ENCODE assay signal across 12 cellular contexts in genomic region chr13:41459754-41460111, GRCh38. TPM values are rescaled to one million over a fixed set of nuclear protein-coding genes. Genes with fewer than 3 reads are reported as not detected.
DNase-seq lines count a peak whose midpoint lies in the region; ATAC-seq and TF ChIP-seq lines count a peak whose summit lies in the region.
"Had no signal": no experiment of that assay in that cellular context is flagged by ENCODE, and none has a peak within 500 bp of the region (broad histone marks: within the 10 kb centered on the region; RNA-seq: fewer than 3 reads in every experiment).

No MANE protein-coding gene starts in this region.

- H3K4me2 ChIP-seq in DOHH2 (ENCODE audit: low read length): peak overlapping the region; percentile 94
- H3K4me2 ChIP-seq in mesendoderm (ENCODE audit: low read length): no peak overlapping the region

- no peak for TF ChIP-seq CTCF in DOHH2 (IDR thresholded peaks at IDR 0.05; ENCODE audit: low read depth, low read length, poor library complexity, severe bottlenecking)
- TF ChIP-seq CTCF in WI38 (IDR thresholded peaks at IDR 0.05; ENCODE audit: low read depth, low read length): no peak
- no peak for TF ChIP-seq CTCF in esophagus squamous epithelium (IDR thresholded peaks at IDR 0.05)
- no peak for TF ChIP-seq CTCF in psoas muscle (IDR thresholded peaks at IDR 0.05)
- TF ChIP-seq CTCF in testis (IDR thresholded peaks at IDR 0.05): no peak
- no peak for TF ChIP-seq CTCF in BE2C (IDR thresholded peaks at IDR 0.05; ENCODE audit: low read depth, low read length)

- no peak overlapping the region for H2BK5ac ChIP-seq in mesendoderm (ENCODE audit: low read length)

- no peak overlapping the region for H3K18ac ChIP-seq in mesendoderm (ENCODE audit: low read length)

- H4K5ac ChIP-seq in mesendoderm (ENCODE audit: low read length): no peak overlapping the region

- H4K8ac ChIP-seq in mesendoderm (ENCODE audit: low read depth, low read length): no peak overlapping the region

- H2BK15ac ChIP-seq in mesendoderm (replicated peaks; ENCODE audit: low read depth): no peak overlapping the region

- no peak overlapping the region for H2AK5ac ChIP-seq in mesendoderm (ENCODE audit: low read length)

- H3K27ac ChIP-seq in DOHH2 (ENCODE audit: low read depth, low read length) (peak overlapping the region; percentile 94), esophagus squamous epithelium (peak overlapping the region in 2 of 4 donors; percentile 17 to 77), psoas muscle (peak overlapping the region; percentile 52), testis (no peak overlapping the region), mesendoderm (ENCODE audit: low read depth, low read length) (no peak overlapping the region)

- no peak overlapping the region for H3K9ac ChIP-seq in mesendoderm (ENCODE audit: low read length)

- no peak for ATAC-seq in psoas muscle
- ATAC-seq: stimulated activated memory B cell treated with anti-CD40 and anti-IgM and Interleukin-4, amounts not matched to agents 10 μg/mL and 1 μg/mL and 100 μg/mL, for 72 hours had no signal

- no peak overlapping the region for H3K4ac ChIP-seq in mesendoderm (ENCODE audit: low read depth, low read length)

- H3K79me1 ChIP-seq in mesendoderm (ENCODE audit: low read length): no peaks in the 10 kb centered on the region

- WGBS in esophagus squamous epithelium, 2 donors: 75 to 85% methylated on average over 4 of the region's 4 CpGs
- WGBS in psoas muscle, 3 donors: 78 to 82% (median 80%) methylated on average over 4 of the region's 4 CpGs
- WGBS in testis, 2 donors: 82 to 91% methylated on average over 4 of the region's 4 CpGs
- no CpG with 5 or more reads among the region's 4 CpGs for WGBS in mesendoderm (ENCODE audit: extremely low coverage, insufficient coverage, low lambda C conversion rate)

- H3K27me3 ChIP-seq in DOHH2 (ENCODE audit: control insufficient read depth, low read length) (peaks cover 18% of the 10 kb centered on the region), esophagus squamous epithelium (peaks cover 0 to 55% (median 0%) of the 10 kb centered on the region in 4 donors), psoas muscle (ENCODE audit: insufficient read depth in 3 of 3, low read length in 2 of 3) (peaks cover 0 to 56% (median 7%) of the 10 kb centered on the region in 3 donors), testis (no peaks in the 10 kb centered on the region), mesendoderm (ENCODE audit: insufficient read depth, low read length, poor library complexity) (peaks cover 27% of the 10 kb centered on the region), BE2C (peaks cover 52% of the 10 kb centered on the region)

- H3K4me1 ChIP-seq in DOHH2 (ENCODE audit: control insufficient read depth, low read length) (peaks cover 67% of the 10 kb centered on the region), esophagus squamous epithelium (peaks cover 16 to 53% (median 19%) of the 10 kb centered on the region in 3 donors), psoas muscle (peaks cover 14% of the 10 kb centered on the region), testis (peaks cover 5% of the 10 kb centered on the region), mesendoderm (ENCODE audit: control insufficient read depth, low read depth, low read length) (no peaks in the 10 kb centered on the region), BE2C (no peaks in the 10 kb centered on the region)

- DNase-seq in esophagus squamous epithelium (lab: John Stamatoyannopoulos, UW) (no peak), psoas muscle (no peak), testis (no peak), mesendoderm (no peak), BE2C (no peak), occipital lobe (lab: John Stamatoyannopoulos, UW) (no peak)
- DNase-seq: HFFc6, NCI-H2107, small intestine had no signal

- H3K79me2 ChIP-seq in DOHH2 (ENCODE audit: control insufficient read depth, low read length) (peaks cover 63% of the 10 kb centered on the region), mesendoderm (ENCODE audit: control insufficient read depth, insufficient read depth, low read length) (no peaks in the 10 kb centered on the region)

- no peaks in the 10 kb centered on the region for H3K9me2 ChIP-seq in DOHH2 (replicated peaks; ENCODE audit: control insufficient read depth, low read length)

- no peaks in the 10 kb centered on the region for H3K9me3 ChIP-seq in DOHH2 (ENCODE audit: control insufficient read depth, insufficient read depth, low read length)
- no peaks in the 10 kb centered on the region for H3K9me3 ChIP-seq in esophagus squamous epithelium
- no peaks in the 10 kb centered on the region for H3K9me3 ChIP-seq in psoas muscle
- H3K9me3 ChIP-seq in testis: no peaks in the 10 kb centered on the region
- H3K9me3 ChIP-seq in BE2C: no peaks in the 10 kb centered on the region

- peaks cover 47% of the 10 kb centered on the region for H3F3A ChIP-seq in DOHH2 (ENCODE audit: control insufficient read depth, insufficient read depth)

- intact Hi-C loops in esophagus squamous epithelium (cut with DNase I) (loop anchor here (10.0 kb wide), 1 partner anchor 195 kb away; no protein-coding TSS in a partner anchor), psoas muscle (cut with DNase I) (loop anchor here (5.0 to 10.0 kb wide), 2 partner anchors 185 to 193 kb away; no protein-coding TSS in a partner anchor), testis (cut with DNase I; ENCODE audit: low total_unique reads) (no loop called here)

- no peak overlapping the region for H3K23ac ChIP-seq in mesendoderm (ENCODE audit: low read length)

- TF ChIP-seq POLR2A in esophagus squamous epithelium (IDR thresholded peaks at IDR 0.05): no peak
- no peak for TF ChIP-seq POLR2A in testis (IDR thresholded peaks at IDR 0.05)

- no peaks in the 10 kb centered on the region for H4K20me1 ChIP-seq in DOHH2 (ENCODE audit: control insufficient read depth, insufficient read depth, low read depth, low read length)

- no peak overlapping the region for H2BK120ac ChIP-seq in mesendoderm (ENCODE audit: low read depth, low read length)

- no peak overlapping the region for H3K56ac ChIP-seq in mesendoderm (ENCODE audit: low read length)

- H3K4me3 ChIP-seq in DOHH2 (ENCODE audit: low read length): peak overlapping the region; percentile 87
- H3K4me3 ChIP-seq in WI38 (ENCODE audit: low read depth, low read length): peak overlapping the region; percentile 94
- H3K4me3 ChIP-seq in esophagus squamous epithelium: peak overlapping the region in 3 of 4 donors; percentile 57 to 83 (median 74)
- peak overlapping the region; percentile 79 for H3K4me3 ChIP-seq in psoas muscle
- no peak overlapping the region for H3K4me3 ChIP-seq in testis
- H3K4me3 ChIP-seq in mesendoderm (ENCODE audit: low read length): no peak overlapping the region
- H3K4me3 ChIP-seq in BE2C (ENCODE audit: low read depth, low read length): no peak overlapping the region

- peaks cover 67% of the 10 kb centered on the region for H3K36me3 ChIP-seq in DOHH2 (ENCODE audit: control insufficient read depth, low read length)
- peaks cover 0 to 11% (median 0%) of the 10 kb centered on the region in 3 donors for H3K36me3 ChIP-seq in esophagus squamous epithelium
- no peaks in the 10 kb centered on the region for H3K36me3 ChIP-seq in psoas muscle (ENCODE audit: insufficient read depth in 1 of 2, low read depth in 1 of 2)
- H3K36me3 ChIP-seq in testis (ENCODE audit: low read depth, missing control alignments): no peaks in the 10 kb centered on the region
- H3K36me3 ChIP-seq in mesendoderm (ENCODE audit: control insufficient read depth, insufficient read depth, low read length): no peaks in the 10 kb centered on the region
- H3K36me3 ChIP-seq in BE2C: no peaks in the 10 kb centered on the region

RNA-seq across cellular contexts. Expression of gene RGCC, which starts 2.4 kb away (rescaled TPM):
- total RNA-seq in esophagus squamous epithelium (10 to 100 TPM in 3 of 4 donors, 1 to 10 TPM in 1; 8.5 to 39.7 (median 16.7) TPM), psoas muscle (10 to 100 TPM; 10.1 to 35.1 (median 28.4) TPM), testis (10 to 100 TPM; 15.1 to 26.5 TPM), occipital lobe (25.7 TPM)
- polyA plus RNA-seq in psoas muscle (10 to 100 TPM; 15.9 to 19.1 (median 16.5) TPM), testis (ENCODE audit: insufficient read depth, low read depth, low replicate concordance) (64.2 TPM)
- polyA plus RNA-seq in mesendoderm (2013, experiment 1 of 2): 0.18 TPM
- polyA plus RNA-seq in mesendoderm (2013, experiment 2 of 2): 0.20 TPM
- not detected for polyA plus RNA-seq in BE2C (2012; ENCODE audit: insufficient read depth, insufficient read length, low read depth)

Comparison
In these comparisons a context has a peak if more than half of its experiments do, and no peak if none do; other contexts are left out.
1. H3K27ac ChIP-seq: peak in DOHH2 (single experiment) and psoas muscle (single experiment); none in testis (0 of 2) and mesendoderm (single experiment).
2. H3K4me3 ChIP-seq: peak in DOHH2 (single experiment), WI38 (single experiment), esophagus squamous epithelium (3 of 4) and psoas muscle (single experiment); none in testis (0 of 2), mesendoderm (single experiment) and BE2C (single experiment).